In the genomic region with DNA sequence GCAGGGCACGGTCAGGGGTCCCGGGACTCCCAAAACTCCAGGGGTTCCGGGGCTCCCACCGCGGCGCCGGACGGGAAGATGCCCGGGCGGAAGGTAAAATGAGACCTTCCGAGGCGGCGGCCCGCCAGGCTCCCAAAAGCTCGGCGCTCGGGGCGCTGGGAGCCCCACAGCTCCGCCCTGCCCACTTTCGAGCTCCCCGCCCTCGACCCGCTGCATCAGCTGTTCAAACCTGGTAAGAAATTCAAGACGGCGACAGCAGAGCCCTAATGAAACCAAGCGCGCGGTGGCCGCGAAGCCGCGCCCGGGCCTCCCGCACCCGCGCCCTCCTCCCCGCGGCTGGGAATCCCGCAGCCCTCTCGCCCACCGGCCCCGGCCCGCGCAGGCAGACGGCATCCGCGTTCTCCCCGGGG, we compare ENCODE assay signal across 8 cellular contexts.
DNase-seq lines count a peak whose midpoint lies in the region; ATAC-seq and TF ChIP-seq lines count a peak whose summit lies in the region.

No MANE protein-coding gene starts in this region.

- H3K4me3 ChIP-seq in OCI-LY1 (ENCODE audit: low read depth, low read length, poor library complexity, severe bottlenecking): peak overlapping the region; percentile 68
- peak overlapping the region; percentile 84 for H3K4me3 ChIP-seq in iPS DF 6.9 (ENCODE audit: low read length)

- peaks cover 22% of the 10 kb centered on the region for H3K27me3 Mint-ChIP-seq in activated naive CD8-positive, alpha-beta T cell

- H3K27ac ChIP-seq in OCI-LY1 (ENCODE audit: low read depth, low read length, poor library complexity, severe bottlenecking): no peak overlapping the region
- H3K27ac ChIP-seq in iPS DF 6.9 (ENCODE audit: low read length): no peak overlapping the region

- H3K4me3 Mint-ChIP-seq in activated naive CD8-positive, alpha-beta T cell: peak overlapping the region; percentile 77

- H3K9me3 ChIP-seq in OCI-LY1 (ENCODE audit: low read length) (no peaks in the 10 kb centered on the region), iPS DF 6.9 (ENCODE audit: control insufficient read depth, insufficient read depth, low read length) (no peaks in the 10 kb centered on the region)

- H3K79me2 ChIP-seq in OCI-LY1 (ENCODE audit: insufficient read depth, low read length): no peaks in the 10 kb centered on the region

- H4K20me1 ChIP-seq in OCI-LY1 (ENCODE audit: insufficient read depth, low read length): no peaks in the 10 kb centered on the region

- no peak overlapping the region for H2AFZ ChIP-seq in OCI-LY1 (ENCODE audit: low read length)

- H3K9me3 Mint-ChIP-seq in activated naive CD8-positive, alpha-beta T cell (ENCODE audit: low read depth): no peaks in the 10 kb centered on the region

- no peak overlapping the region for H3K27ac Mint-ChIP-seq in activated naive CD8-positive, alpha-beta T cell

- H3K36me3 Mint-ChIP-seq in activated naive CD8-positive, alpha-beta T cell: no peaks in the 10 kb centered on the region

- H3K36me3 ChIP-seq in OCI-LY1 (ENCODE audit: insufficient read depth, low read length): no peaks in the 10 kb centered on the region
- H3K36me3 ChIP-seq in iPS DF 6.9 (ENCODE audit: control insufficient read depth, insufficient read depth, low read length): peaks cover 2% of the 10 kb centered on the region; the same call in 1 of the 2 replicates

- peak overlapping the region; percentile 71 for H3K4me2 ChIP-seq in OCI-LY1 (ENCODE audit: low read length)

- peak; percentile 76 for DNase-seq in AG20443 (ENCODE audit: low spot score)
- DNase-seq in iPS DF 6.9 (ENCODE audit: low read depth, low spot score): no peak
- DNase-seq in stimulated activated CD4-positive, alpha-beta T cell treated with anti-CD3 and anti-CD28 coated beads, Interleukin-12 subunit alpha, Interleukin-12 subunit beta, amount 100 ng/mL, for 4 hours: peak; percentile 35

- TF ChIP-seq CTCF in OCI-LY1 (IDR thresholded peaks at IDR 0.05; ENCODE audit: low read length): no peak

- H3K9me2 ChIP-seq in OCI-LY1 (ENCODE audit: low read depth, low read length): no peaks in the 10 kb centered on the region

- ATAC-seq in GM19455 (IDR thresholded peaks at IDR 0.05; ENCODE audit: unreplicated experiment): peak; percentile 47
- no peak for ATAC-seq in HG03196 (IDR thresholded peaks at IDR 0.05; ENCODE audit: unreplicated experiment)
- no peak for ATAC-seq in HG03378 (IDR thresholded peaks at IDR 0.05; ENCODE audit: unreplicated experiment)

- H3K27me3 ChIP-seq in OCI-LY1 (ENCODE audit: insufficient read depth, low read length) (0 out of 2 replicates have a peak, but pooled peaks cover 13% of the 10 kb centered on the region), iPS DF 6.9 (ENCODE audit: control insufficient read depth, insufficient read depth, low read length) (peaks cover 16% of the 10 kb centered on the region)

- H3K9ac ChIP-seq in OCI-LY1 (ENCODE audit: low read length): peak overlapping the region; percentile 9; the same call in 1 of the 2 replicates

- H3K4me1 ChIP-seq in OCI-LY1 (ENCODE audit: insufficient read depth, low read length, severe bottlenecking): peaks cover 4% of the 10 kb centered on the region
- no peaks in the 10 kb centered on the region; the same call in 1 of the 2 replicates for H3K4me1 ChIP-seq in iPS DF 6.9 (ENCODE audit: control insufficient read depth, insufficient read depth, low read length)

- WGBS in iPS DF 6.9 (ENCODE audit: insufficient coverage, insufficient read length): no CpG with 5 or more reads among the region's 48 CpGs

- H3K4me1 Mint-ChIP-seq in activated naive CD8-positive, alpha-beta T cell (ENCODE audit: low read depth): peaks cover 14% of the 10 kb centered on the region

- H3F3A ChIP-seq in OCI-LY1 (ENCODE audit: insufficient read depth, low read length): no peaks in the 10 kb centered on the region
